ENCODE assay signal across 9 cellular contexts in the genomic region with DNA sequence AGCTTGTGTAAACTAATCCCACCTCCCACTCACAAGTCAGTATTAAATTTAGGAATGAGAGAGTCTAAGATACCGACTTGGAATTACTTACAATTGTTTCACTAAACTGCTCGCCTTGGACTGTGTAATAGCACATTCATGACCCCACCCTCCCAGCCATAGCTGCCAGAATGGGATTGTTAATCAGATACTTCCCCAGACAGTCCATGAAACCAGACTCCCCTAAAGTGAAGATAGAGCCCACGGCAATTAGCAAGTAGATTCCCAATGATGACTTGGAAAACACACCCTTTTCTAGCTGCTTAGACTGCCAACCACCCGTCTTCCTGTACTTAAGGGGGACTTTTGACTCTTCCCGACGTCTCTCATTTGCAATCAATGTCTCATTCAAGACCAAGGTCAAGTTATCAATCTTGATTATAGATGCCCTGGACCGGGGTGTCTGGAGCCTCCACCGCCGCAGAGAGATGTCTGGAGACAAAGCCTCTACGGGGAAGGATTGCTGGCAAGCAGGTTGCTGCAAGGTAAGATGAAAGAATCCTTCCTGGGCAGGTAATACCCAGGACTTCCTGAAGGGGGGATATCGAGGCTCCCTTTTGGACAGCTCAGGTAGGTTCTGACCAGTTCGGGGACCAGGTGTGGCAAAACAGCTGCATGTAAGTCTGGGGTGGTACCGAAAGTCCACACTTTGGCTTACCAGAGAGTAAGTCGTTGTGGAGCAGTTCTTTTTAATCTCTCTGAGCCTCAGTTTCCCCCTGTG. TPM values are rescaled to one million over a fixed set of nuclear protein-coding genes. Genes with fewer than 3 reads are reported as not detected.
DNase-seq lines count a peak whose midpoint lies in the region; ATAC-seq and TF ChIP-seq lines count a peak whose summit lies in the region.
"Had no signal": no experiment of that assay in that cellular context is flagged by ENCODE, and none has a peak within 500 bp of the region (broad histone marks: within the 10 kb centered on the region; RNA-seq: fewer than 3 reads in every experiment).

No MANE protein-coding gene starts in this region.

- no peak for TF ChIP-seq EP300 in stomach (IDR thresholded peaks at IDR 0.05)

- BruUV-seq in Panc1 (replicated peaks; lab: Mats Ljungman, UMichigan) = no TSS peak

- peaks cover 10% of the 10 kb centered on the region for H3K27me3 Mint-ChIP-seq in activated T-cell treated with anti-CD3 and anti-CD28 coated beads, Interleukin-2, amount 50 U/mL, for 4 hours (ENCODE audit: low read depth)

- peaks cover 17% of the 10 kb centered on the region for H3K4me1 Mint-ChIP-seq in activated T-cell treated with anti-CD3 and anti-CD28 coated beads, Interleukin-2, amount 50 U/mL, for 4 hours (ENCODE audit: low read depth)

- no peak for DNase-seq in activated T-cell treated with anti-CD3 and anti-CD28 coated beads, Interleukin-2, amount 50 U/mL, for 4 hours
- DNase-seq in activated T-cell treated with anti-CD3 and anti-CD28 coated beads for 4 hours (no peak), Panc1 (ENCODE audit: low read depth, low spot score) (no peak), germinal center (ENCODE audit: low spot score) (peak; percentile 54), stomach (peak; percentile 30), NCI-H2107 (lab: John Stamatoyannopoulos, UW) (no peak), HuH-7.5 (ENCODE audit: low spot score) (no peak)

- H3K27me3 ChIP-seq in Panc1 (ENCODE audit: control insufficient read depth, insufficient read depth, low read length) (peaks cover 6% of the 10 kb centered on the region; the same call in 1 of the 2 replicates), stomach (peaks cover 0 to 50% (median 10%) of the 10 kb centered on the region in 3 donors)

- 18 to 30% (median 22%) methylated on average over 14 of the region's 14 CpGs for WGBS in stomach, 5 donors

- no peaks in the 10 kb centered on the region for H3K36me3 Mint-ChIP-seq in activated T-cell treated with anti-CD3 and anti-CD28 coated beads, Interleukin-2, amount 50 U/mL, for 4 hours (ENCODE audit: insufficient read depth)

- peak in 1 of 2 donors; percentile 38 for ATAC-seq in activated T-cell treated with anti-CD3 and anti-CD28 coated beads, Interleukin-2, amount 50 U/mL, for 4 hours
- ATAC-seq in Panc1 (0 out of 2 replicates have a peak, but pooled peaks have one; percentile 44), HG03439 (IDR thresholded peaks at IDR 0.05; ENCODE audit: unreplicated experiment) (no peak)

- no peak for TF ChIP-seq POLR2A in stomach (IDR thresholded peaks at IDR 0.05)

- H3K36me3 ChIP-seq in Panc1 (ENCODE audit: control insufficient read depth, insufficient read depth, low read length) (no peaks in the 10 kb centered on the region), stomach (no peaks in the 10 kb centered on the region)

- TF ChIP-seq CTCF in Panc1 (IDR thresholded peaks at IDR 0.05) (no peak), stomach (IDR thresholded peaks at IDR 0.05) (peak in 5 of 7 experiments; percentile 9 to 44 (median 22))

- CTCF ChIA-PET in Panc1 (lab: Charles Lee) = interaction anchor here (0.7 kb wide), 1 partner anchor 165 kb away, joined by 3 read pairs; no protein-coding TSS in a partner anchor

- no peaks in the 10 kb centered on the region for H3K9me3 Mint-ChIP-seq in activated T-cell treated with anti-CD3 and anti-CD28 coated beads, Interleukin-2, amount 50 U/mL, for 4 hours

- H3K4me1 ChIP-seq in Panc1 (ENCODE audit: control insufficient read depth, insufficient read depth, low read length) (no peaks in the 10 kb centered on the region), stomach (peaks cover 0 to 18% (median 12%) of the 10 kb centered on the region in 4 donors)

- peak overlapping the region; percentile 16 for H3K4me3 Mint-ChIP-seq in activated T-cell treated with anti-CD3 and anti-CD28 coated beads, Interleukin-2, amount 50 U/mL, for 4 hours

- no peak overlapping the region for H3K27ac ChIP-seq in Panc1 (ENCODE audit: low read length)
- no peak overlapping the region for H3K27ac ChIP-seq in stomach

- H3K4me3 ChIP-seq in Panc1 (ENCODE audit: low read depth in 2 of 2, low read length in 2 of 2) (no peak overlapping the region), stomach (no peak overlapping the region)
- H3K4me3 ChIP-seq: lung had no signal

- POLR2A ChIA-PET in Panc1 (lab: Charles Lee) = no interaction called here

- intact Hi-C loops in Panc1 (cut with micrococcal nuclease; ENCODE audit: unreplicated experiment) (no loop called here), stomach (cut with DNase I; ENCODE audit: low total_unique reads) (loop anchor here (10.0 kb wide), 1 partner anchor 110 kb away; no protein-coding TSS in a partner anchor)

- in situ Hi-C loops in Panc1 (cut with HindIII; ENCODE audit: low pct_unique_long_range_greater_than_20kb, low sequenced_read_pairs) = no loop called here

- H3K9me3 ChIP-seq in Panc1 (ENCODE audit: control insufficient read depth, insufficient read depth, low read depth, low read length) (no peaks in the 10 kb centered on the region), stomach (no peaks in the 10 kb centered on the region)

RNA-seq across cellular contexts. Expression of a gene that starts 12.6 kb away (rescaled TPM):
- 10 to 100 TPM; 18.6 to 21.6 (median 20.7) TPM for total RNA-seq in activated T-cell treated with anti-CD3 and anti-CD28 coated beads, Interleukin-2, amount 50 U/mL, for 4 hours
- 50.9 TPM for total RNA-seq in Panc1 (2021; ENCODE audit: unreplicated experiment)
- polyA plus RNA-seq in Panc1 (2012; ENCODE audit: insufficient read length) = 40.0 TPM
- 100 to 1,000 TPM in 2 of 5 donors, 10 to 100 TPM in 3; 44.3 to 201 (median 70.1) TPM for total RNA-seq in stomach
- polyA plus RNA-seq in stomach = 10 to 100 TPM; 24.7 to 39.6 (median 33.8) TPM

Comparison
In these comparisons a context has a peak if more than half of its experiments do, and no peak if none do; other contexts are left out.
1. DNase-seq: peak in germinal center (single experiment) and stomach (single experiment); none in activated T-cell treated with anti-CD3 and anti-CD28 coated beads, Interleukin-2, amount 50 U/mL, for 4 hours (single experiment), activated T-cell treated with anti-CD3 and anti-CD28 coated beads for 4 hours (single experiment), Panc1 (single experiment), NCI-H2107 (single experiment) and HuH-7.5 (single experiment).